In genomic region chr22:35050038-35050437, GRCh38 we compare ENCODE assay signal across 5 cellular contexts. TPM values are rescaled to one million over a fixed set of nuclear protein-coding genes. Genes with fewer than 3 reads are reported as not detected.
"Had no signal": no experiment of that assay in that cellular context is flagged by ENCODE, and none has a peak within 500 bp of the region (broad histone marks: within the 10 kb centered on the region; RNA-seq: fewer than 3 reads in every experiment).

No MANE protein-coding gene starts in this region.

RNA-seq across cellular contexts. Expression of gene ISX, which starts 15.9 kb away (rescaled TPM):
- total RNA-seq: H4, H7, HFFc6, HT1080 had no signal
- polyA plus RNA-seq: IgD-negative memory B cell had no signal
